In genomic region chr11:20014067-20014402, GRCh38 we compare ENCODE assay signal across 22 cellular contexts.
DNase-seq lines count a peak whose midpoint lies in the region; ATAC-seq and TF ChIP-seq lines count a peak whose summit lies in the region.
"Had no signal": no experiment of that assay in that cellular context is flagged by ENCODE, and none has a peak within 500 bp of the region (broad histone marks: within the 10 kb centered on the region; RNA-seq: fewer than 3 reads in every experiment).

No MANE protein-coding gene starts in this region.

- no CpG with 5 or more reads among the region's 2 CpGs for WGBS in mesendoderm (ENCODE audit: extremely low coverage, insufficient coverage, low lambda C conversion rate)
- WGBS in thyroid gland, 2 donors: 44 to 47% methylated on average over 2 of the region's 2 CpGs

- H3K79me1 ChIP-seq in mesendoderm (ENCODE audit: low read length): no peaks in the 10 kb centered on the region

- H3K27me3 ChIP-seq in mesendoderm (ENCODE audit: insufficient read depth, low read length, poor library complexity): no peaks in the 10 kb centered on the region
- no peaks in the 10 kb centered on the region for H3K27me3 ChIP-seq in thyroid gland
- H3K27me3 ChIP-seq in colonic mucosa: no peaks in the 10 kb centered on the region
- H3K27me3 ChIP-seq: BE2C, left lung, upper lobe of right lung had no signal

- intact Hi-C loops in Right ventricle myocardium inferior (cut with DNase I): no loop called here
- intact Hi-C loops in cardiac septum (cut with DNase I): no loop called here
- intact Hi-C loops in thyroid gland (cut with DNase I): no loop called here
- intact Hi-C loops in colonic mucosa (cut with DNase I): no loop called here

- H3K9ac ChIP-seq in mesendoderm (ENCODE audit: low read length): no peak overlapping the region
- H3K9ac ChIP-seq in colonic mucosa (ENCODE audit: low read depth in 2 of 2, low read length in 2 of 2): no peak overlapping the region

- H3K4me3 ChIP-seq in mesendoderm (ENCODE audit: low read length) (no peak overlapping the region), thyroid gland (replicated peaks in 1 of 3) (no peak overlapping the region), colonic mucosa (no peak overlapping the region)
- H3K4me3 ChIP-seq: left lung, prostate gland, upper lobe of right lung had no signal

- peak overlapping the region; percentile 54 for H3K56ac ChIP-seq in mesendoderm (ENCODE audit: low read length)

- peaks cover 16% of the 10 kb centered on the region for H3K4me1 ChIP-seq in mesendoderm (ENCODE audit: control insufficient read depth, low read depth, low read length)
- peaks cover 0 to 11% of the 10 kb centered on the region in 2 donors for H3K4me1 ChIP-seq in thyroid gland
- H3K4me1 ChIP-seq in colonic mucosa: peaks cover 4% of the 10 kb centered on the region
- H3K4me1 ChIP-seq: BE2C, left lung, prostate gland, upper lobe of right lung had no signal

- H3K27ac Mint-ChIP-seq in brain: peak overlapping the region in 3 of 5 experiments; percentile 14 to 68 (median 43)
- H3K27ac Mint-ChIP-seq: activated CD4-positive, alpha-beta T cell treated with anti-CD3 and anti-CD28 coated beads for 36 hours; natural killer cell treated with Interleukin-12 subunit alpha and Interleukin-12 subunit beta and Interleukin-15 and Interleukin-18, amount 100 ng/mL, for 72 hours had no signal

- H3K9me3 ChIP-seq in thyroid gland (no peaks in the 10 kb centered on the region), colonic mucosa (no peaks in the 10 kb centered on the region)
- H3K9me3 ChIP-seq: BE2C, left lung, prostate gland, upper lobe of right lung had no signal

- CTCF ChIA-PET in GM10248 (lab: Yijun Ruan, JAX): no interaction called here

- H3K18ac ChIP-seq in mesendoderm (ENCODE audit: low read length): no peak overlapping the region

- H3K4ac ChIP-seq in mesendoderm (ENCODE audit: low read depth, low read length): no peak overlapping the region

- no peaks in the 10 kb centered on the region for H3K79me2 ChIP-seq in mesendoderm (ENCODE audit: control insufficient read depth, insufficient read depth, low read length)

- no peak overlapping the region for H3K23ac ChIP-seq in mesendoderm (ENCODE audit: low read length)

- H2AK5ac ChIP-seq in mesendoderm (ENCODE audit: low read length): peak overlapping the region; percentile 60

- no peak overlapping the region for H4K5ac ChIP-seq in mesendoderm (ENCODE audit: low read length)

- no peaks in the 10 kb centered on the region for H3K9me3 Mint-ChIP-seq in brain
- H3K9me3 Mint-ChIP-seq: natural killer cell treated with Interleukin-12 subunit alpha and Interleukin-12 subunit beta and Interleukin-15 and Interleukin-18, amount 100 ng/mL, for 72 hours had no signal

- TF ChIP-seq CTCF in brain (conservative IDR thresholded peaks at IDR 0.05) (no peak), thyroid gland (IDR thresholded peaks at IDR 0.05) (no peak), GM10248 (IDR thresholded peaks at IDR 0.05; ENCODE audit: control extremely low read depth, extremely low read depth, low read depth, missing control alignments) (no peak), colonic mucosa (IDR thresholded peaks at IDR 0.05) (no peak)

- no peak overlapping the region for H2BK15ac ChIP-seq in mesendoderm (replicated peaks; ENCODE audit: low read depth)

- no peaks in the 10 kb centered on the region for H3K36me3 ChIP-seq in mesendoderm (ENCODE audit: control insufficient read depth, insufficient read depth, low read length)
- H3K36me3 ChIP-seq in thyroid gland: no peaks in the 10 kb centered on the region
- no peaks in the 10 kb centered on the region for H3K36me3 ChIP-seq in colonic mucosa
- H3K36me3 ChIP-seq: BE2C, left lung, prostate gland, upper lobe of right lung had no signal

- POLR2A ChIA-PET in GM10248 (lab: Yijun Ruan, JAX): no interaction called here

- no peak overlapping the region for H2BK120ac ChIP-seq in mesendoderm (ENCODE audit: low read depth, low read length)

- H3K4me3 Mint-ChIP-seq in brain: no peak overlapping the region
- H3K4me3 Mint-ChIP-seq: activated CD4-positive, alpha-beta T cell treated with anti-CD3 and anti-CD28 coated beads for 36 hours; natural killer cell treated with Interleukin-12 subunit alpha and Interleukin-12 subunit beta and Interleukin-15 and Interleukin-18, amount 100 ng/mL, for 72 hours had no signal

- no peak overlapping the region for H4K8ac ChIP-seq in mesendoderm (ENCODE audit: low read depth, low read length)

- peaks cover 3% of the 10 kb centered on the region for H3K27me3 Mint-ChIP-seq in brain

- no peak overlapping the region for H2BK5ac ChIP-seq in mesendoderm (ENCODE audit: low read length)

- H3K27ac ChIP-seq in mesendoderm (ENCODE audit: low read depth, low read length) (peak overlapping the region; percentile 25), thyroid gland (peak overlapping the region in 2 of 3 donors; percentile 7 to 27), substantia nigra (ENCODE audit: low read depth, low read length, poor library complexity, severe bottlenecking) (no peak overlapping the region), colonic mucosa (no peak overlapping the region)
- H3K27ac ChIP-seq: left lung, prostate gland, upper lobe of right lung had no signal

- peaks cover 35% of the 10 kb centered on the region for H3K4me1 Mint-ChIP-seq in brain
- H3K4me1 Mint-ChIP-seq: activated CD4-positive, alpha-beta T cell treated with anti-CD3 and anti-CD28 coated beads for 36 hours had no signal

- H3K36me3 Mint-ChIP-seq in brain: no peaks in the 10 kb centered on the region
- H3K36me3 Mint-ChIP-seq: natural killer cell treated with Interleukin-12 subunit alpha and Interleukin-12 subunit beta and Interleukin-15 and Interleukin-18, amount 100 ng/mL, for 72 hours had no signal

- no peak for DNase-seq in Right ventricle myocardium inferior (ENCODE audit: missing footprints)
- DNase-seq in cardiac septum (ENCODE audit: low spot score): no peak
- DNase-seq in mesendoderm: no peak
- DNase-seq in thyroid gland: no peak
- no peak for DNase-seq in GM10248 (ENCODE audit: extremely low spot score)
- no peak for DNase-seq in substantia nigra (lab: John Stamatoyannopoulos, UW)
- no peak for DNase-seq in colonic mucosa
- DNase-seq: activated CD4-positive, alpha-beta T cell treated with anti-CD3 and anti-CD28 coated beads for 36 hours; activated CD8-positive, alpha-beta memory T cell treated with anti-CD3 and anti-CD28 coated beads for 24 hours; activated gamma-delta T cell; activated T-cell treated with anti-CD3 and anti-CD28 coated beads, Interleukin-2, amount 50 U/mL, for 1 hour; BE2C; effector CD8-positive, alpha-beta T cell; erythroblast; left lung; NCI-H2227 treated with DMSO at 0.1 percent for 48 hours; NCI-H748 treated with DMSO at 0.1 percent for 48 hours; stimulated activated CD4-positive, alpha-beta T cell treated with anti-CD3 and anti-CD28 coated beads, Interleukin-1b, Interleukin-23, amount 100 ng/mL, for 48 hours; upper lobe of right lung had no signal

- no peak for TF ChIP-seq POLR2A in thyroid gland (IDR thresholded peaks at IDR 0.05)

- H3K4me2 ChIP-seq in mesendoderm (ENCODE audit: low read length): no peak overlapping the region

- ATAC-seq in Right ventricle myocardium inferior: peak; percentile 18
- ATAC-seq: activated CD4-positive, alpha-beta T cell treated with anti-CD3 and anti-CD28 coated beads for 36 hours; left lung; natural killer cell treated with Interleukin-12 subunit alpha and Interleukin-12 subunit beta and Interleukin-15 and Interleukin-18, amount 100 ng/mL, for 72 hours; upper lobe of right lung had no signal

Comparison
In these comparisons a context has a peak if more than half of its experiments do, and no peak if none do; other contexts are left out.
1. H3K27ac ChIP-seq: peak in mesendoderm (single experiment) and thyroid gland (2 of 3); none in substantia nigra (single experiment) and colonic mucosa (single experiment).